ENCODE assay signal across 8 cellular contexts in genomic region chr3:73391984-73392383, GRCh38.
"Had no signal": no experiment of that assay in that cellular context is flagged by ENCODE, and none has a peak within 500 bp of the region (broad histone marks: within the 10 kb centered on the region; RNA-seq: fewer than 3 reads in every experiment).

No MANE protein-coding gene starts in this region.

- H3K4me2 ChIP-seq: KMS-11 had no signal

- H3K4me1 Mint-ChIP-seq: IgD-negative memory B cell had no signal

- H3K36me3 Mint-ChIP-seq: IgD-negative memory B cell had no signal

- H3K27me3 Mint-ChIP-seq: IgD-negative memory B cell had no signal

- H3K4me3 ChIP-seq: K562 had no signal

- H3K4me3 Mint-ChIP-seq: IgD-negative memory B cell had no signal

- H3K27ac Mint-ChIP-seq: IgD-negative memory B cell had no signal

- DNase-seq: IMR-90, KBM-7, KG1 had no signal

- H3K27ac ChIP-seq: HL-60, KMS-11 had no signal

- ATAC-seq: HepG2, K562 had no signal
